In genomic region chrX:85244411-85245210, GRCh38 we compare ENCODE assay signal across 8 cellular contexts. TPM values are rescaled to one million over a fixed set of nuclear protein-coding genes. Genes with fewer than 3 reads are reported as not detected.
DNase-seq lines count a peak whose midpoint lies in the region; ATAC-seq and TF ChIP-seq lines count a peak whose summit lies in the region.

No MANE protein-coding gene starts in this region.

- no peaks in the 10 kb centered on the region for H3K36me3 Mint-ChIP-seq in chondrocyte (ENCODE audit: low read depth)

- H3K4me1 ChIP-seq in heart right ventricle (no peaks in the 10 kb centered on the region), OCI-LY7 (ENCODE audit: insufficient read depth, low read length, poor library complexity, severe bottlenecking) (peaks cover 3% of the 10 kb centered on the region), lower lobe of right lung (no peaks in the 10 kb centered on the region)

- peak overlapping the region in 3 of 10 donors; percentile 15 to 40 (median 19) for H3K27ac ChIP-seq in heart right ventricle
- H3K27ac ChIP-seq in OCI-LY7 (ENCODE audit: low read depth, low read length, poor library complexity, severe bottlenecking) = peak overlapping the region; percentile 27
- no peak overlapping the region for H3K27ac ChIP-seq in lower lobe of right lung

- intact Hi-C loops in heart right ventricle (cut with DNase I) = no loop called here
- intact Hi-C loops in Right ventricle myocardium inferior (cut with DNase I) = no loop called here
- intact Hi-C loops in OCI-LY7 (cut with micrococcal nuclease; ENCODE audit: unreplicated experiment) = loop anchor here (2.0 kb wide), 1 partner anchor 134 kb away; the partner anchor contains the start of gene POF1B
- intact Hi-C loops in lower lobe of right lung (cut with DNase I) = no loop called here

- peak overlapping the region; percentile 21 to 63 (median 56) for H3K4me3 ChIP-seq in heart right ventricle
- peak overlapping the region; percentile 87 for H3K4me3 ChIP-seq in OCI-LY7 (ENCODE audit: low read depth, low read length, poor library complexity, severe bottlenecking)
- peak overlapping the region; percentile 56 for H3K4me3 ChIP-seq in lower lobe of right lung

- no peaks in the 10 kb centered on the region for H3K9me3 ChIP-seq in heart right ventricle
- H3K9me3 ChIP-seq in OCI-LY7 (ENCODE audit: low read length) = no peaks in the 10 kb centered on the region
- no peaks in the 10 kb centered on the region for H3K9me3 ChIP-seq in lower lobe of right lung

- ATAC-seq in heart right ventricle (peak in 5 of 8 donors; percentile 19 to 57 (median 34)), Right ventricle myocardium inferior (no peak), HG03039 (IDR thresholded peaks at IDR 0.05; ENCODE audit: unreplicated experiment) (peak; percentile 52), lower lobe of right lung (peak; percentile 13 to 54)

- H4K20me1 ChIP-seq in OCI-LY7 (ENCODE audit: insufficient read depth, low read length) = no peaks in the 10 kb centered on the region

- POLR2A ChIA-PET in OCI-LY7 (lab: Charles Lee) = interaction anchor here (0.6 to 1.7 kb wide), 3 partner anchors 104 to 523 kb away, joined by 3 to 7 read pairs (median 4); no protein-coding TSS in a partner anchor

- peaks cover 2% of the 10 kb centered on the region for H3K9me3 Mint-ChIP-seq in chondrocyte (ENCODE audit: low read depth)

- peak overlapping the region; percentile 78 for H3K4me3 Mint-ChIP-seq in chondrocyte (ENCODE audit: unreplicated experiment)

- H2AFZ ChIP-seq in OCI-LY7 (ENCODE audit: low read length) = peak overlapping the region; percentile 72; the same call in 1 of the 2 replicates

- no peaks in the 10 kb centered on the region for H3K27me3 Mint-ChIP-seq in chondrocyte (ENCODE audit: low read depth)

- BruUV-seq in OCI-LY7 (replicated peaks; lab: Mats Ljungman, UMichigan) = no TSS peak

- TF ChIP-seq CTCF in heart right ventricle (IDR thresholded peaks at IDR 0.05) (no peak), OCI-LY7 (conservative IDR thresholded peaks at IDR 0.05; ENCODE audit: low read length) (no peak), chondrocyte (IDR thresholded peaks at IDR 0.05) (no peak), lower lobe of right lung (IDR thresholded peaks at IDR 0.05) (no peak)

- peaks cover 8% of the 10 kb centered on the region for H3K4me1 Mint-ChIP-seq in chondrocyte (ENCODE audit: low read depth)

- whole genome bisulfite sequencing in heart right ventricle, 2 donors = 1% methylated on average over 26 to 41 of the region's 42 CpGs

- no peaks in the 10 kb centered on the region for H3K36me3 ChIP-seq in heart right ventricle
- H3K36me3 ChIP-seq in OCI-LY7 (ENCODE audit: insufficient read depth, low read length) = peaks cover 7% of the 10 kb centered on the region; the same call in 1 of the 2 replicates
- no peaks in the 10 kb centered on the region for H3K36me3 ChIP-seq in lower lobe of right lung

- peaks cover 26% of the 10 kb centered on the region for H3K79me2 ChIP-seq in OCI-LY7 (ENCODE audit: insufficient read depth, low read depth, low read length)

- H3K27me3 ChIP-seq in heart right ventricle (peaks cover 0 to 26% (median 0%) of the 10 kb centered on the region in 7 donors), lower lobe of right lung (ENCODE audit: low read depth) (no peaks in the 10 kb centered on the region)

- peak overlapping the region; percentile 79 for H3K4me2 ChIP-seq in OCI-LY7 (ENCODE audit: low read length)

- peak overlapping the region; percentile 77 for H3K27ac Mint-ChIP-seq in chondrocyte (ENCODE audit: unreplicated experiment)

- no peaks in the 10 kb centered on the region for H3K9me2 ChIP-seq in OCI-LY7 (ENCODE audit: insufficient read depth, low read length)

- CTCF ChIA-PET in OCI-LY7 (lab: Charles Lee; ENCODE audit: unreplicated experiment) = interaction anchor here (0.6 to 0.7 kb wide), 2 partner anchors 11 to 63 kb away, joined by 3 read pairs; no protein-coding TSS in a partner anchor

- DNase-seq in heart right ventricle (no peak), Right ventricle myocardium inferior (ENCODE audit: missing footprints) (no peak), OCI-LY7 (ENCODE audit: low spot score) (peak; percentile 41), chondrocyte (ENCODE audit: low spot score) (no peak), lower lobe of right lung (peak; percentile 36), superior temporal gyrus (ENCODE audit: extremely low spot score) (peak; percentile 24), cortex of kidney (lab: John Stamatoyannopoulos, UW) (no peak)

RNA-seq across cellular contexts. Expression of gene ZNF711, which starts 0.8 kb away (rescaled TPM):
- total RNA-seq in heart right ventricle = 1 to 10 TPM in 6 of 10 donors, under 1 TPM in 4; 0.40 to 2.7 (median 1.2) TPM
- polyA plus RNA-seq in heart right ventricle = 1 to 10 TPM in 1 of 2 donors, under 1 TPM in 1; 0.68 to 1.2 TPM
- 0.27 TPM for total RNA-seq in Right ventricle myocardium inferior
- 8.0 and 10.0 TPM in 2 replicates for total RNA-seq in OCI-LY7 (2014; rRNA removed; shearing (Covaris generic))
- 12.3 and 14.6 TPM in 2 replicates for total RNA-seq in OCI-LY7 (2022)
- total RNA-seq in chondrocyte = 6.7 to 7.2 TPM (median 6.7 TPM) in 3 replicates
- total RNA-seq in lower lobe of right lung = 1.2 TPM

RNA-seq across cellular contexts. Expression of gene SATL1, which starts 1.0 kb away (rescaled TPM):
- total RNA-seq in heart right ventricle (under 1 TPM in 1 of 10 donors, not detected in 9; 0.07 TPM), Right ventricle myocardium inferior (not detected), OCI-LY7 (2022) (0.17 TPM in 1 of 2 replicates, not detected in the other), chondrocyte (0.15 TPM in 1 of 3 replicates, not detected in the others), lower lobe of right lung (not detected)
- not detected for polyA plus RNA-seq in heart right ventricle
- total RNA-seq in OCI-LY7 (2014; rRNA removed; shearing (Covaris generic)) = 0.08 TPM in 1 of 2 replicates, not detected in the other

Comparison
In these comparisons a context has a peak if more than half of its experiments do, and no peak if none do; other contexts are left out.
1. DNase-seq: peak in OCI-LY7 (single experiment), lower lobe of right lung (single experiment) and superior temporal gyrus (single experiment); none in heart right ventricle (0 of 2), Right ventricle myocardium inferior (single experiment), chondrocyte (single experiment) and cortex of kidney (single experiment).
2. Peak in every context shown above with its lines, with median percentiles within 50 percentile points of each other: H3K4me3 ChIP-seq.